ENCODE assay signal across 8 cellular contexts in genomic region chr7:100852048-100852872, GRCh38. TPM values are rescaled to one million over a fixed set of nuclear protein-coding genes. Genes with fewer than 3 reads are reported as not detected.
A peak's percentile ranks its signal among the peaks of the same experiment; 100 is the strongest.
DNase-seq lines count a peak whose midpoint lies in the region; ATAC-seq, FAIRE-seq and TF ChIP-seq lines count a peak whose summit lies in the region.

SLC12A9 (plus strand) TSS chr7:100852713; CDS start chr7:100854198, 1,485 bp downstream.

- H2BK12ac ChIP-seq in H1 (ENCODE audit: low read depth, low read length): no peak within 1 kb of the TSS; the same call in 1 of the 2 replicates

- H3K4me1 ChIP-seq in CD4-positive, CD25-positive, alpha-beta regulatory T cell (ENCODE audit: control insufficient read depth, insufficient read depth, low read length, poor library complexity, severe bottlenecking): peaks cover 25% of the 10 kb centered on the region
- peaks cover 0 to 6% (median 0%) of the 10 kb centered on the region in 4 experiments; a peak in 1 of 7 replicates for H3K4me1 ChIP-seq in H1 (replicated peaks in 1 of 4; ENCODE audit: control insufficient read depth in 3 of 4, insufficient read depth in 4 of 4, low read length in 3 of 4)

- no peak within 1 kb of the TSS for H3K14ac ChIP-seq in H1 (ENCODE audit: insufficient read length)

- H3K23me2 ChIP-seq in H1 (ENCODE audit: low read depth, low read length): peaks cover 4% of the 10 kb centered on the region; the same call in 1 of the 2 replicates

- TF ChIP-seq CTCF in H1 (IDR thresholded peaks at IDR 0.05; ENCODE audit: control extremely low read depth in 1 of 3, insufficient read depth in 1 of 3, low read depth in 1 of 3, low read length in 3 of 3): peak in 2 of 3 experiments; percentile 91 to 92; a peak in 3 of 4 replicates

- H3K18ac ChIP-seq in H1 (ENCODE audit: extremely low read depth, low read length): no peak within 1 kb of the TSS; the same call in 1 of the 2 replicates

- H4K91ac ChIP-seq in H1 (replicated peaks; ENCODE audit: insufficient read length, low read length): no peak within 1 kb of the TSS

- DNase-seq in CD4-positive, CD25-positive, alpha-beta regulatory T cell: peak; percentile 81 to 92 (median 85)
- DNase-seq in HT-29 (ENCODE audit: low spot score): peak; percentile 94
- DNase-seq in NOMO-1 (lab: John Stamatoyannopoulos, UW; ENCODE audit: unreplicated experiment in 2 of 2): peak; percentile 93 to 98
- peak in 1 of 2 experiments; percentile 99 for DNase-seq in H1 (ENCODE audit: low read depth in 1 of 2, low spot score in 2 of 2)
- DNase-seq in memory B cell (ENCODE audit: low spot score in 2 of 2): peak; percentile 80 to 91
- DNase-seq in stimulated activated CD8-positive, alpha-beta memory T cell treated with anti-CD3 and anti-CD28 coated beads, Interleukin-12 subunit alpha, Interleukin-12 subunit beta, amount 100 ng/mL, for 1 hour (ENCODE audit: low read depth): peak; percentile 64

- H4K5ac ChIP-seq in H1 (ENCODE audit: insufficient read length, low read depth, low read length): peak within 1 kb of the TSS; percentile 84

- no peak within 1 kb of the TSS; the same call in 1 of the 2 replicates for H4K8ac ChIP-seq in H1 (ENCODE audit: extremely low read depth, insufficient read depth, low read length)

- H3K36me3 Mint-ChIP-seq in CD4-positive, CD25-positive, alpha-beta regulatory T cell: peaks cover 10% of the 10 kb centered on the region
- H3K36me3 Mint-ChIP-seq in memory B cell: peaks cover 6% of the 10 kb centered on the region

- H3K9me3 Mint-ChIP-seq in CD4-positive, CD25-positive, alpha-beta regulatory T cell: no peaks in the 10 kb centered on the region
- no peaks in the 10 kb centered on the region for H3K9me3 Mint-ChIP-seq in memory B cell

- FAIRE-seq in H1 (lab: Jason Lieb, UNC): peak; percentile 84

- H3K56ac ChIP-seq in H1 (replicated peaks; ENCODE audit: insufficient read length, low read depth, low read length): no peak within 1 kb of the TSS

- peak within 1 kb of the TSS; percentile 87 for H3K4me3 ChIP-seq in CD4-positive, CD25-positive, alpha-beta regulatory T cell (ENCODE audit: low read depth, low read length)
- peak within 1 kb of the TSS; percentile 50 to 95 (median 75) for H3K4me3 ChIP-seq in H1 (ENCODE audit: extremely low read depth in 1 of 4, insufficient read depth in 2 of 4, low read depth in 3 of 4, low read length in 4 of 4)

- peak; percentile 95 to 96 for ATAC-seq in CD4-positive, CD25-positive, alpha-beta regulatory T cell (ENCODE audit: low read depth in 2 of 2)
- ATAC-seq in GM19452 (IDR thresholded peaks at IDR 0.05; ENCODE audit: unreplicated experiment) (peak; percentile 79), memory B cell (ENCODE audit: low read depth) (peak; percentile 86)

- H3K79me1 ChIP-seq in H1 (ENCODE audit: low read depth, low read length): peaks cover 11% of the 10 kb centered on the region; the same call in 1 of the 2 replicates

- no peak within 1 kb of the TSS for H2BK120ac ChIP-seq in H1 (replicated peaks; ENCODE audit: low read depth, low read length)

- H3K27ac Mint-ChIP-seq in CD4-positive, CD25-positive, alpha-beta regulatory T cell: peak within 1 kb of the TSS; percentile 66 to 94 (median 92)
- peak within 1 kb of the TSS; percentile 77 for H3K27ac Mint-ChIP-seq in memory B cell

- H3K27me3 ChIP-seq in CD4-positive, CD25-positive, alpha-beta regulatory T cell (ENCODE audit: control insufficient read depth, insufficient read depth, low read length): no peaks in the 10 kb centered on the region
- H3K27me3 ChIP-seq in H1 (replicated peaks in 1 of 4; ENCODE audit: control insufficient read depth in 3 of 4, extremely low read depth in 1 of 4, insufficient read depth in 3 of 4, low read length in 3 of 4): no peaks in the 10 kb centered on the region

- 3% methylated on average over 63 of the region's 71 CpGs; no CpG with 5 or more reads in 1 of the 2 experiments for WGBS in H1 (ENCODE audit: extremely low coverage in 1 of 2, insufficient coverage in 1 of 2, insufficient read length in 1 of 2, insufficient replicate concordance in 2 of 2, low coverage in 1 of 2, low lambda C conversion rate in 2 of 2, missing lambda C conversion rate in 1 of 2), 2 experiments

- TF ChIP-seq RAD21 in H1 (IDR thresholded peaks at IDR 0.05 in 1 of 2, conservative IDR thresholded peaks at IDR 0.05 in 1 of 2; ENCODE audit: low read depth in 2 of 2, low read length in 2 of 2): peak; percentile 98

- no peak within 1 kb of the TSS for H2BK15ac ChIP-seq in H1 (ENCODE audit: low read length)

- H3K4me3 Mint-ChIP-seq in CD4-positive, CD25-positive, alpha-beta regulatory T cell: peak within 1 kb of the TSS; percentile 87 to 94 (median 90)
- peak within 1 kb of the TSS; percentile 91 for H3K4me3 Mint-ChIP-seq in memory B cell

- H3K4me1 Mint-ChIP-seq in CD4-positive, CD25-positive, alpha-beta regulatory T cell: peaks cover 0 to 35% (median 17%) of the 10 kb centered on the region in 4 donors
- peaks cover 16% of the 10 kb centered on the region for H3K4me1 Mint-ChIP-seq in memory B cell

- H3K36me3 ChIP-seq in CD4-positive, CD25-positive, alpha-beta regulatory T cell (ENCODE audit: control insufficient read depth, insufficient read depth, low read length): peaks cover 2% of the 10 kb centered on the region
- no peaks in the 10 kb centered on the region for H3K36me3 ChIP-seq in H1 (ENCODE audit: control insufficient read depth in 2 of 4, insufficient read depth in 4 of 4, low read length in 3 of 4)

- TF ChIP-seq EP300 in H1 (IDR thresholded peaks at IDR 0.05; ENCODE audit: borderline replicate concordance in 1 of 2, low read depth in 2 of 2, low read length in 2 of 2): no peak

- peaks cover 0 to 21% of the 10 kb centered on the region in 2 experiments; a peak in 1 of 4 replicates for H3K79me2 ChIP-seq in H1 (ENCODE audit: control insufficient read depth in 1 of 2, insufficient read depth in 2 of 2, low read length in 2 of 2)

- H3K9me3 ChIP-seq in CD4-positive, CD25-positive, alpha-beta regulatory T cell (ENCODE audit: control insufficient read depth in 2 of 2, low read length in 2 of 2): no peaks in the 10 kb centered on the region
- no peaks in the 10 kb centered on the region for H3K9me3 ChIP-seq in H1 (ENCODE audit: insufficient read depth in 2 of 2, low read depth in 1 of 2, low read length in 1 of 2)

- peak within 1 kb of the TSS; percentile 64 for H2AFZ ChIP-seq in H1 (ENCODE audit: low read length)

- CTCF ChIA-PET in activated CD8-positive, alpha-beta memory T cell treated with anti-CD3 and anti-CD28 coated beads for 36 hours (lab: Charles Lee): interaction anchor here (0.5 to 2.8 kb wide), 30 partner anchors 10 to 858 kb away, joined by 3 to 50 read pairs (median 4); partner anchors contain the start of genes EPHB4, POP7, SRRT and TRIP6
- CTCF ChIA-PET in H1 (lab: Charles Lee; ENCODE audit: partially characterized antibody): interaction anchor here (0.5 to 13.9 kb wide), 36 partner anchors 9 to 271 kb away, joined by 3 to 215 read pairs (median 4); partner anchors contain the start of genes EPHB4, EPO, POP7 and SRRT

- H2BK20ac ChIP-seq in H1 (ENCODE audit: low read length): no peak within 1 kb of the TSS

- peak within 1 kb of the TSS in 3 of 4 experiments; percentile 35 to 67 (median 62); a peak in 6 of 7 replicates for H3K9ac ChIP-seq in H1 (replicated peaks in 1 of 4; ENCODE audit: extremely low read depth in 1 of 4, low read depth in 3 of 4, low read length in 3 of 4)

- no peak within 1 kb of the TSS for H3K23ac ChIP-seq in H1 (ENCODE audit: insufficient read length)

- no peak within 1 kb of the TSS for H3K4ac ChIP-seq in H1 (replicated peaks; ENCODE audit: insufficient read length, low read depth, low read length)

- peak in 1 of 2 experiments; percentile 15; a peak in 1 of 3 replicates for TF ChIP-seq POLR2A in H1 (IDR thresholded peaks at IDR 0.05; ENCODE audit: control extremely low read depth in 1 of 2, low read depth in 2 of 2, low read length in 2 of 2)

- no peak within 1 kb of the TSS for H2AK5ac ChIP-seq in H1 (ENCODE audit: low read depth, low read length)

- peak within 1 kb of the TSS; percentile 37; the same call in 1 of the 2 replicates for H2BK5ac ChIP-seq in H1 (ENCODE audit: low read depth, low read length)

- H3K4me2 ChIP-seq in H1 (ENCODE audit: insufficient read depth in 1 of 2, low read depth in 2 of 2, low read length in 2 of 2): peak within 1 kb of the TSS; percentile 29 to 98

- peaks cover 0 to 9% of the 10 kb centered on the region in 2 experiments for H4K20me1 ChIP-seq in H1 (replicated peaks in 1 of 2; ENCODE audit: control insufficient read depth in 1 of 2, insufficient read depth in 2 of 2, low read length in 2 of 2)

- POLR2A ChIA-PET in activated CD8-positive, alpha-beta memory T cell treated with anti-CD3 and anti-CD28 coated beads for 36 hours (lab: Charles Lee): interaction anchor here (0.6 to 2.7 kb wide), 9 partner anchors 9 to 374 kb away, joined by 3 to 17 read pairs (median 4); partner anchors contain the start of genes POP7, SRRT, TRIP6 and UFSP1
- POLR2A ChIA-PET in H1 (lab: Charles Lee; ENCODE audit: partially characterized antibody): interaction anchor here (0.6 to 3.7 kb wide), 29 partner anchors 7 to 365 kb away, joined by 3 to 52 read pairs (median 4); partner anchors contain the start of genes EPHB4, FBXO24, POP7 and SRRT

- H3K27me3 Mint-ChIP-seq in CD4-positive, CD25-positive, alpha-beta regulatory T cell: no peaks in the 10 kb centered on the region
- no peaks in the 10 kb centered on the region for H3K27me3 Mint-ChIP-seq in memory B cell

- H3K27ac ChIP-seq in CD4-positive, CD25-positive, alpha-beta regulatory T cell (ENCODE audit: insufficient read depth, low read length, poor library complexity, severe bottlenecking): peak within 1 kb of the TSS; percentile 78
- peak within 1 kb of the TSS; percentile 17; the same call in 1 of the 2 replicates for H3K27ac ChIP-seq in H1 (ENCODE audit: low read depth, low read length)

TF ChIP-seq in H1, 55 proteins besides CTCF, POLR2A, EP300 and RAD21 (continues in another document):
- TF ChIP-seq CBX8 (IDR thresholded peaks at IDR 0.05; ENCODE audit: borderline replicate concordance, low read depth, low read length) (no peak), BCL11A (IDR thresholded peaks at IDR 0.05; ENCODE audit: low read depth in 2 of 2, low read length in 2 of 2) (no peak)

RNA-seq across cellular contexts. Expression of gene SLC12A9, which starts in this region (rescaled TPM):
- total RNA-seq in CD4-positive, CD25-positive, alpha-beta regulatory T cell: 42.7 TPM
- polyA plus RNA-seq in CD4-positive, CD25-positive, alpha-beta regulatory T cell: 1 to 10 TPM; 5.7 to 8.6 (median 6.1) TPM
- 68.7 and 85.6 TPM in 2 replicates for total RNA-seq in HT-29 (2014; rRNA removed; shearing (Covaris generic))
- total RNA-seq in activated CD8-positive, alpha-beta memory T cell treated with anti-CD3 and anti-CD28 coated beads for 36 hours: 10 to 100 TPM; 24.9 to 26.4 TPM
- 40.1 and 40.7 TPM in 2 replicates for total RNA-seq in H1 (2021; fragmentation: NEBNext Ultra II Directional; extraction: Animal tissue kit (Norgen Biotek cat#: 25700))
- polyA plus RNA-seq in H1 (2011; rRNA removed): 31.4 and 54.0 TPM in 2 replicates
- 28.5 TPM for polyA plus RNA-seq in H1 (2011; cell fraction: cytosol; rRNA removed)
- polyA plus RNA-seq in H1 (2011; cell fraction: nucleus; rRNA removed): 74.3 TPM
- 25.4 to 35.3 TPM (median 33.8 TPM) in 4 replicates for polyA plus RNA-seq in H1 (2012, experiment 1 of 2)
- 27.5 TPM for polyA plus RNA-seq in H1 (2012, experiment 2 of 2)
- polyA plus RNA-seq in H1 (2013, experiment 1 of 2): 33.2 TPM
- polyA plus RNA-seq in H1 (2013, experiment 2 of 2): 32.9 TPM
- 13.1 and 22.4 TPM in 2 replicates for polyA minus RNA-seq in H1 (2011; rRNA and poly(A)+ RNA removed)
- 13.4 TPM for polyA minus RNA-seq in H1 (2011; cell fraction: cytosol; rRNA and poly(A)+ RNA removed)
- polyA minus RNA-seq in H1 (2011; cell fraction: nucleus; rRNA and poly(A)+ RNA removed): 13.4 TPM
